In genomic region chr13:99265823-99266426, GRCh38 we compare ENCODE assay signal across 9 cellular contexts. TPM values are rescaled to one million over a fixed set of nuclear protein-coding genes. Genes with fewer than 3 reads are reported as not detected.
A peak's percentile ranks its signal among the peaks of the same experiment; 100 is the strongest.
DNase-seq lines count a peak whose midpoint lies in the region; ATAC-seq and TF ChIP-seq lines count a peak whose summit lies in the region.
"Had no signal": no experiment of that assay in that cellular context is flagged by ENCODE, and none has a peak within 500 bp of the region (broad histone marks: within the 10 kb centered on the region; RNA-seq: fewer than 3 reads in every experiment).

No MANE protein-coding gene starts in this region.

- no peak overlapping the region for H4K91ac ChIP-seq in neuronal stem cell (ENCODE audit: low read depth, low read length, poor library complexity)

- H2BK12ac ChIP-seq in neuronal stem cell (ENCODE audit: low read length) = no peak overlapping the region

- TF ChIP-seq POLR2A in gastroesophageal sphincter (IDR thresholded peaks at IDR 0.05) = no peak
- no peak for TF ChIP-seq POLR2A in sigmoid colon (IDR thresholded peaks at IDR 0.05)

- H2BK120ac ChIP-seq in neuronal stem cell (ENCODE audit: low read depth, low read length) = no peak overlapping the region

- H3K4me2 ChIP-seq in neuronal stem cell (ENCODE audit: insufficient read depth, low read length, poor library complexity, severe bottlenecking) = no peak overlapping the region

- no peak for ATAC-seq in gastroesophageal sphincter

- no peak overlapping the region for H2BK5ac ChIP-seq in neuronal stem cell (ENCODE audit: low read length)

- no peak overlapping the region for H3K4ac ChIP-seq in neuronal stem cell (ENCODE audit: low read length)

- H3K4me1 ChIP-seq in gastroesophageal sphincter = peaks cover 0 to 9% (median 0%) of the 10 kb centered on the region in 3 donors
- H3K4me1 ChIP-seq in sigmoid colon = peaks cover 0 to 14% (median 6%) of the 10 kb centered on the region in 4 donors
- peaks cover 2 to 3% of the 10 kb centered on the region in 2 donors for H3K4me1 ChIP-seq in neuronal stem cell (ENCODE audit: control insufficient read depth in 2 of 2, insufficient read depth in 1 of 2, low read depth in 1 of 2, low read length in 2 of 2)

- WGBS in gastroesophageal sphincter (ENCODE audit: low coverage in 1 of 2), 2 donors = 21 to 22% methylated on average over 3 of the region's 3 CpGs
- 16 to 38% methylated on average over 3 of the region's 3 CpGs for WGBS in sigmoid colon, 2 donors
- no CpG with 5 or more reads among the region's 3 CpGs for WGBS in neuronal stem cell (ENCODE audit: extremely low coverage in 2 of 2, insufficient read length in 2 of 2, insufficient replicate concordance in 1 of 2), 2 donors

- intact Hi-C loops in sigmoid colon (cut with DNase I) = loop anchor here (2.0 kb wide), 1 partner anchor 89 kb away; no protein-coding TSS in a partner anchor

- H3K9ac ChIP-seq in neuronal stem cell (ENCODE audit: low read depth, low read length, poor library complexity) = no peak overlapping the region

- TF ChIP-seq CTCF in AG09319 (IDR thresholded peaks at IDR 0.05; ENCODE audit: low read depth, low read length) (peak; percentile 62), GM12864 (IDR thresholded peaks at IDR 0.05; ENCODE audit: low read depth, low read length, missing control alignments) (peak; percentile 56), WI38 (IDR thresholded peaks at IDR 0.05; ENCODE audit: low read depth, low read length) (peak; percentile 26; the same call in 1 of the 2 replicates), gastroesophageal sphincter (IDR thresholded peaks at IDR 0.05) (peak; percentile 27 to 64 (median 59)), sigmoid colon (IDR thresholded peaks at IDR 0.05) (peak in 3 of 4 experiments; percentile 41 to 57 (median 45))

- H3K4me3 ChIP-seq in GM12864 (ENCODE audit: low read depth, low read length) (no peak overlapping the region), WI38 (ENCODE audit: low read depth, low read length) (no peak overlapping the region), gastroesophageal sphincter (no peak overlapping the region), sigmoid colon (no peak overlapping the region), neuronal stem cell (ENCODE audit: low read length in 2 of 2) (no peak overlapping the region)

- TF ChIP-seq EP300 in gastroesophageal sphincter (IDR thresholded peaks at IDR 0.05) = no peak
- TF ChIP-seq EP300 in sigmoid colon (IDR thresholded peaks at IDR 0.05) = no peak

- no peak overlapping the region for H4K8ac ChIP-seq in neuronal stem cell (ENCODE audit: low read depth, low read length)

- H3K14ac ChIP-seq in neuronal stem cell (ENCODE audit: low read length) = no peak overlapping the region

- H2AK5ac ChIP-seq in neuronal stem cell (ENCODE audit: low read depth, low read length) = no peak overlapping the region

- H3K27ac ChIP-seq in gastroesophageal sphincter = no peak overlapping the region
- H3K27ac ChIP-seq in sigmoid colon = no peak overlapping the region
- no peak overlapping the region for H3K27ac ChIP-seq in neuronal stem cell (replicated peaks; ENCODE audit: low read length)

- H3K9me3 ChIP-seq in gastroesophageal sphincter = no peaks in the 10 kb centered on the region
- H3K9me3 ChIP-seq in sigmoid colon = no peaks in the 10 kb centered on the region
- no peaks in the 10 kb centered on the region for H3K9me3 ChIP-seq in neuronal stem cell (replicated peaks in 1 of 2; ENCODE audit: control insufficient read depth in 2 of 2, insufficient read depth in 1 of 2, low read depth in 1 of 2, low read length in 2 of 2)

- DNase-seq in AG09319 (ENCODE audit: extremely low read depth, low read depth) (no peak), GM12864 (ENCODE audit: low read depth) (no peak), NCI-H1092 (lab: John Stamatoyannopoulos, UW) (peak; percentile 44), sigmoid colon (no peak), ureter (ENCODE audit: low spot score) (no peak), neuronal stem cell (ENCODE audit: low spot score) (no peak)
- DNase-seq: left cardiac atrium had no signal

- no peak overlapping the region for H2AFZ ChIP-seq in neuronal stem cell (ENCODE audit: low read length)

- H3K18ac ChIP-seq in neuronal stem cell (ENCODE audit: low read length) = no peak overlapping the region

- H3K23ac ChIP-seq in neuronal stem cell (ENCODE audit: low read depth, low read length, poor library complexity) = no peak overlapping the region

- H3K27me3 ChIP-seq in gastroesophageal sphincter (no peaks in the 10 kb centered on the region), sigmoid colon (no peaks in the 10 kb centered on the region), neuronal stem cell (ENCODE audit: control insufficient read depth in 3 of 3, insufficient read depth in 3 of 3, low read depth in 1 of 3, low read length in 3 of 3) (no peaks in the 10 kb centered on the region)

- no peak overlapping the region for H2BK15ac ChIP-seq in neuronal stem cell (ENCODE audit: low read length)

- H3K36me3 ChIP-seq in gastroesophageal sphincter (peaks cover 0 to 7% of the 10 kb centered on the region in 2 donors), sigmoid colon (peaks cover 0 to 3% (median 0%) of the 10 kb centered on the region in 4 donors), neuronal stem cell (replicated peaks in 1 of 2; ENCODE audit: control insufficient read depth in 2 of 2, insufficient read depth in 2 of 2, low read length in 2 of 2) (peaks cover 6 to 13% of the 10 kb centered on the region in 2 donors)

- H3K79me1 ChIP-seq in neuronal stem cell (ENCODE audit: low read depth, low read length) = no peaks in the 10 kb centered on the region

RNA-seq across cellular contexts. Expression of gene GPR18, which starts 7.7 kb away (rescaled TPM):
- total RNA-seq in gastroesophageal sphincter = not detected
- under 1 TPM in 1 of 4 donors, not detected in 3; 0.83 TPM for total RNA-seq in sigmoid colon
- 1 to 10 TPM in 1 of 3 donors, not detected in 2; 7.5 TPM for polyA plus RNA-seq in sigmoid colon
- 0.26 TPM for total RNA-seq in ureter
- polyA plus RNA-seq in neuronal stem cell (2013, experiment 1 of 2) = not detected
- polyA plus RNA-seq in neuronal stem cell (2013, experiment 2 of 2) = not detected
- total RNA-seq: left cardiac atrium had no signal

RNA-seq across cellular contexts. Expression of gene GPR183, which starts 41.3 kb away (rescaled TPM):
- total RNA-seq in gastroesophageal sphincter (10 to 100 TPM; 11.5 to 23.8 (median 18.1) TPM), sigmoid colon (10 to 100 TPM; 30.9 to 36.4 (median 33.2) TPM), ureter (5.4 TPM)
- polyA plus RNA-seq in sigmoid colon = 10 to 100 TPM in 2 of 3 donors, 1 to 10 TPM in 1; 4.8 to 20.2 (median 10.4) TPM
- not detected for polyA plus RNA-seq in neuronal stem cell (2013, experiment 1 of 2)
- not detected for polyA plus RNA-seq in neuronal stem cell (2013, experiment 2 of 2)
